ENCODE assay signal across 13 cellular contexts in genomic region chr10:102813017-102813541, GRCh38. TPM values are rescaled to one million over a fixed set of nuclear protein-coding genes. Genes with fewer than 3 reads are reported as not detected.
A peak's percentile ranks its signal among the peaks of the same experiment; 100 is the strongest.
DNase-seq lines count a peak whose midpoint lies in the region; ATAC-seq and TF ChIP-seq lines count a peak whose summit lies in the region.
"Had no signal": no experiment of that assay in that cellular context is flagged by ENCODE, and none has a peak within 500 bp of the region (broad histone marks: within the 10 kb centered on the region; RNA-seq: fewer than 3 reads in every experiment).

No MANE protein-coding gene starts in this region.

- H3K4me1 Mint-ChIP-seq in natural killer cell (peaks cover 52 to 66% of the 10 kb centered on the region in 2 donors), nephron progenitor cell (peaks cover 56% of the 10 kb centered on the region), glutamatergic neuron (ENCODE audit: low read depth, unreplicated experiment) (peaks cover 5% of the 10 kb centered on the region)
- peaks cover 26 to 43% of the 10 kb centered on the region in 2 donors for H3K4me1 Mint-ChIP-seq in natural killer cell treated with Interleukin-12 subunit alpha and Interleukin-12 subunit beta and Interleukin-15 and Interleukin-18, amount 100 ng/mL, for 72 hours (ENCODE audit: low read depth in 2 of 2)

- ATAC-seq in natural killer cell: no peak
- ATAC-seq in natural killer cell treated with Interleukin-12 subunit alpha and Interleukin-12 subunit beta and Interleukin-15 and Interleukin-18, amount 100 ng/mL, for 72 hours: no peak

- DNase-seq in natural killer cell (no peak), nephron progenitor cell (no peak), NCI-H526 (lab: John Stamatoyannopoulos, UW) (no peak), NCI-H2107 treated with DMSO at 0.1 percent for 48 hours (lab: John Stamatoyannopoulos, UW; ENCODE audit: unreplicated experiment) (no peak), glutamatergic neuron (no peak), NCI-H187 (lab: John Stamatoyannopoulos, UW) (no peak)
- DNase-seq in natural killer cell treated with Interleukin-12 subunit alpha and Interleukin-12 subunit beta and Interleukin-15 and Interleukin-18, amount 100 ng/mL, for 72 hours (ENCODE audit: low spot score): no peak
- DNase-seq: activated CD8-positive, alpha-beta memory T cell treated with anti-CD3 and anti-CD28 coated beads for 24 hours; NCI-H2029 treated with DMSO at 0.1 percent for 48 hours had no signal

- H3K36me3 Mint-ChIP-seq in natural killer cell (no peaks in the 10 kb centered on the region), nephron progenitor cell (ENCODE audit: low read depth) (peaks cover 49% of the 10 kb centered on the region), glutamatergic neuron (ENCODE audit: unreplicated experiment) (no peaks in the 10 kb centered on the region)
- H3K36me3 Mint-ChIP-seq in natural killer cell treated with Interleukin-12 subunit alpha and Interleukin-12 subunit beta and Interleukin-15 and Interleukin-18, amount 100 ng/mL, for 72 hours: no peaks in the 10 kb centered on the region

- H3K27me3 Mint-ChIP-seq in natural killer cell (ENCODE audit: low read depth in 2 of 2) (no peaks in the 10 kb centered on the region), nephron progenitor cell (ENCODE audit: low read depth, poor library complexity) (no peaks in the 10 kb centered on the region), glutamatergic neuron (ENCODE audit: unreplicated experiment) (no peaks in the 10 kb centered on the region)
- H3K27me3 Mint-ChIP-seq in natural killer cell treated with Interleukin-12 subunit alpha and Interleukin-12 subunit beta and Interleukin-15 and Interleukin-18, amount 100 ng/mL, for 72 hours: no peaks in the 10 kb centered on the region

- intact Hi-C loops in natural killer cell (cut with micrococcal nuclease): no loop called here

- peak overlapping the region; percentile 29 for H3K27ac ChIP-seq in cingulate gyrus (ENCODE audit: low read depth, low read length)

- TF ChIP-seq CTCF in natural killer cell (IDR thresholded peaks at IDR 0.05) (no peak), nephron progenitor cell (IDR thresholded peaks at IDR 0.05) (no peak), glutamatergic neuron (IDR thresholded peaks at IDR 0.05; ENCODE audit: partially characterized antibody, unreplicated experiment) (no peak)

- H3K4me3 Mint-ChIP-seq in natural killer cell (peak overlapping the region; percentile 17), nephron progenitor cell (peak overlapping the region; percentile 36), glutamatergic neuron (ENCODE audit: unreplicated experiment) (no peak overlapping the region)
- H3K4me3 Mint-ChIP-seq in natural killer cell treated with Interleukin-12 subunit alpha and Interleukin-12 subunit beta and Interleukin-15 and Interleukin-18, amount 100 ng/mL, for 72 hours: no peak overlapping the region

- H3K9me3 Mint-ChIP-seq in natural killer cell (no peaks in the 10 kb centered on the region), nephron progenitor cell (no peaks in the 10 kb centered on the region), glutamatergic neuron (ENCODE audit: unreplicated experiment) (peaks cover 5% of the 10 kb centered on the region)
- no peaks in the 10 kb centered on the region for H3K9me3 Mint-ChIP-seq in natural killer cell treated with Interleukin-12 subunit alpha and Interleukin-12 subunit beta and Interleukin-15 and Interleukin-18, amount 100 ng/mL, for 72 hours

- H3K27ac Mint-ChIP-seq in natural killer cell (peak overlapping the region; percentile 81 to 85), nephron progenitor cell (peak overlapping the region; percentile 97), glutamatergic neuron (ENCODE audit: unreplicated experiment) (no peak overlapping the region)
- H3K27ac Mint-ChIP-seq in natural killer cell treated with Interleukin-12 subunit alpha and Interleukin-12 subunit beta and Interleukin-15 and Interleukin-18, amount 100 ng/mL, for 72 hours: peak overlapping the region in 1 of 2 donors; percentile 81

RNA-seq across cellular contexts. Expression of gene CYP17A1, which starts 24.1 kb away (rescaled TPM):
- total RNA-seq in natural killer cell: not detected
- not detected for total RNA-seq in natural killer cell treated with Interleukin-12 subunit alpha and Interleukin-12 subunit beta and Interleukin-15 and Interleukin-18, amount 100 ng/mL, for 72 hours
- total RNA-seq in glutamatergic neuron (ENCODE audit: unreplicated experiment): not detected
- total RNA-seq: lung microvascular endothelial cell, M059J, omental fat pad had no signal

RNA-seq across cellular contexts. Expression of gene BORCS7, which starts 41.0 kb away (rescaled TPM):
- total RNA-seq in natural killer cell (10 to 100 TPM in 2 of 3 donors, 1 to 10 TPM in 1; 9.7 to 18.9 (median 15.4) TPM), glutamatergic neuron (ENCODE audit: unreplicated experiment) (9.2 TPM)
- total RNA-seq in natural killer cell treated with Interleukin-12 subunit alpha and Interleukin-12 subunit beta and Interleukin-15 and Interleukin-18, amount 100 ng/mL, for 72 hours: 1 to 10 TPM; 6.5 to 9.0 TPM

RNA-seq across cellular contexts. Expression of gene AS3MT, which starts 56.2 kb away (rescaled TPM):
- total RNA-seq in natural killer cell (under 1 TPM in 2 of 3 donors, not detected in 1; 0.48 to 0.75 TPM), glutamatergic neuron (ENCODE audit: unreplicated experiment) (8.3 TPM)
- under 1 TPM in 1 of 2 donors, not detected in 1; 0.43 TPM for total RNA-seq in natural killer cell treated with Interleukin-12 subunit alpha and Interleukin-12 subunit beta and Interleukin-15 and Interleukin-18, amount 100 ng/mL, for 72 hours

Comparison
In these comparisons a context has a peak if more than half of its experiments do, and no peak if none do; other contexts are left out.
1. H3K4me3 Mint-ChIP-seq: peak in natural killer cell (single experiment) and nephron progenitor cell (single experiment); none in natural killer cell treated with Interleukin-12 subunit alpha and Interleukin-12 subunit beta and Interleukin-15 and Interleukin-18, amount 100 ng/mL, for 72 hours (single experiment) and glutamatergic neuron (single experiment).